8 cellular contexts compared by ENCODE assay signal in genomic region chr17:38893612-38894011, GRCh38. TPM values are rescaled to one million over a fixed set of nuclear protein-coding genes. Genes with fewer than 3 reads are reported as not detected.
DNase-seq lines count a peak whose midpoint lies in the region; ATAC-seq and TF ChIP-seq lines count a peak whose summit lies in the region.

No MANE protein-coding gene starts in this region.

- CTCF ChIA-PET in WTC11 (lab: Charles Lee) = interaction anchor here (0.7 to 1.8 kb wide), 6 partner anchors 9 to 271 kb away, joined by 3 to 7 read pairs (median 4); no protein-coding TSS in a partner anchor

- H3K4me1 Mint-ChIP-seq in H9 (peaks cover 18 to 19% of the 10 kb centered on the region in 2 experiments), WTC11 (peaks cover 33% of the 10 kb centered on the region)

- H2BK20ac ChIP-seq in H9 (ENCODE audit: low read depth, low read length, poor library complexity, severe bottlenecking) = no peak overlapping the region

- no peaks in the 10 kb centered on the region for H3K9me3 Mint-ChIP-seq in H9
- no peaks in the 10 kb centered on the region for H3K9me3 Mint-ChIP-seq in WTC11

- H3K27me3 Mint-ChIP-seq in H9 (ENCODE audit: low read depth) (no peaks in the 10 kb centered on the region), WTC11 (ENCODE audit: low read depth) (no peaks in the 10 kb centered on the region)

- peaks cover 2% of the 10 kb centered on the region for H4K20me1 ChIP-seq in H9 (ENCODE audit: control insufficient read depth, insufficient read depth, insufficient read length)

- no peak overlapping the region for H3T11ph ChIP-seq in H9 (ENCODE audit: low read length)

- TF ChIP-seq CTCF in H9 (conservative IDR thresholded peaks at IDR 0.05) (no peak), WTC11 (IDR thresholded peaks at IDR 0.05) (no peak), fibroblast of villous mesenchyme (IDR thresholded peaks at IDR 0.05; ENCODE audit: insufficient read depth, low read depth, low read length) (no peak)

- H3K27ac Mint-ChIP-seq in H9 (no peak overlapping the region), WTC11 (peak overlapping the region; percentile 86)

- H2BK12ac ChIP-seq in H9 (ENCODE audit: insufficient read length, low read depth, low read length) = no peak overlapping the region

- H3K79me2 ChIP-seq in H9 (ENCODE audit: insufficient read depth, low read length) = 0 out of 2 replicates have a peak, but pooled peaks cover 2% of the 10 kb centered on the region

- H3K23me2 ChIP-seq in H9 (ENCODE audit: insufficient read length, low read depth, low read length, poor library complexity, severe bottlenecking) = no peaks in the 10 kb centered on the region

- no peaks in the 10 kb centered on the region for H3K9me3 ChIP-seq in H9 (ENCODE audit: control insufficient read depth, low read depth, low read length)

- H3K23ac ChIP-seq in H9 (ENCODE audit: insufficient read length, low read depth, low read length) = no peak overlapping the region

- no peak overlapping the region for H3K27ac ChIP-seq in H9 (ENCODE audit: insufficient read length, low read depth, low read length)

- no peak overlapping the region for H3K4me2 ChIP-seq in H9 (ENCODE audit: insufficient read depth, insufficient read length, low read length)

- H4K8ac ChIP-seq in H9 (replicated peaks; ENCODE audit: insufficient read length, low read depth, low read length) = no peak overlapping the region

- ATAC-seq in WTC11 (peak; percentile 63), sciatic nerve (peak; percentile 41), HG03378 (IDR thresholded peaks at IDR 0.05; ENCODE audit: unreplicated experiment) (no peak), HG02610 (IDR thresholded peaks at IDR 0.05; ENCODE audit: unreplicated experiment) (no peak), HG03354 (IDR thresholded peaks at IDR 0.05; ENCODE audit: poor library complexity, severe bottlenecking, unreplicated experiment) (no peak), HG02870 (IDR thresholded peaks at IDR 0.05; ENCODE audit: unreplicated experiment) (no peak)

- H3K4ac ChIP-seq in H9 (ENCODE audit: low read depth, low read length) = no peak overlapping the region

- H3K79me1 ChIP-seq in H9 (ENCODE audit: insufficient read depth, low read depth, low read length, poor library complexity, severe bottlenecking) = no peaks in the 10 kb centered on the region

- H2AFZ ChIP-seq in H9 (ENCODE audit: low read length) = no peak overlapping the region

- intact Hi-C loops in sciatic nerve (cut with DNase I) = no loop called here

- no CpG with 5 or more reads among the region's 6 CpGs for WGBS in H9 (ENCODE audit: extremely low coverage, insufficient read length, low lambda C conversion rate)

- no peak overlapping the region for H2BK15ac ChIP-seq in H9 (ENCODE audit: low read depth, low read length)

- no peaks in the 10 kb centered on the region for H3K4me1 ChIP-seq in H9 (ENCODE audit: insufficient read depth, low read length)

- no peak overlapping the region for H2BK120ac ChIP-seq in H9 (ENCODE audit: low read depth, low read length, poor library complexity, severe bottlenecking)

- H3K56ac ChIP-seq in H9 (ENCODE audit: insufficient read length, low read depth, low read length) = no peak overlapping the region

- H4K91ac ChIP-seq in H9 (ENCODE audit: insufficient read length, low read depth, low read length) = no peak overlapping the region

- no peak overlapping the region for H4K5ac ChIP-seq in H9 (ENCODE audit: insufficient read length, low read depth, low read length)

- no peaks in the 10 kb centered on the region for H3K27me3 ChIP-seq in H9 (ENCODE audit: insufficient read depth, low read length)

- no peak overlapping the region; the same call in 1 of the 2 replicates for H3K14ac ChIP-seq in H9 (ENCODE audit: insufficient read depth, low read length)

- H2AK5ac ChIP-seq in H9 (ENCODE audit: insufficient read length, low read length) = no peak overlapping the region

- H3K36me3 Mint-ChIP-seq in H9 (ENCODE audit: insufficient read depth in 1 of 3, low read depth in 3 of 3) (peaks cover 4 to 52% (median 43%) of the 10 kb centered on the region in 3 experiments; a peak in 5 of 7 replicates), WTC11 (peaks cover 20% of the 10 kb centered on the region)

- H3K4me3 ChIP-seq in fibroblast of villous mesenchyme (ENCODE audit: low read depth, low read length) = no peak overlapping the region

- H3K9ac ChIP-seq in H9 (ENCODE audit: extremely low read depth, insufficient read length, low read length) = no peak overlapping the region

- H3K18ac ChIP-seq in H9 (ENCODE audit: insufficient read length, low read depth, low read length) = no peak overlapping the region

- no peak overlapping the region for H2BK5ac ChIP-seq in H9 (ENCODE audit: insufficient read length, low read length)

- POLR2A ChIA-PET in WTC11 (lab: Charles Lee) = no interaction called here

- DNase-seq in H9 (peak; percentile 47), WTC11 (ENCODE audit: low spot score) (no peak), fibroblast of villous mesenchyme (ENCODE audit: low read depth) (peak; percentile 74), sciatic nerve (ENCODE audit: low spot score) (no peak)

- H3K4me3 Mint-ChIP-seq in H9 (no peak overlapping the region), WTC11 (no peak overlapping the region)

TF ChIP-seq in WTC11, 78 proteins besides CTCF, POLR2A, EP300 and RAD21:
- TF ChIP-seq GTF2I (CRISPR knock-in tag; conservative IDR thresholded peaks at IDR 0.05) (no peak), USF2 (CRISPR knock-in tag; IDR thresholded peaks at IDR 0.05) (no peak)

RNA-seq across cellular contexts. Expression of gene LASP1, which starts 23.8 kb away (rescaled TPM):
- total RNA-seq in H9 (2021) (121 and 122 TPM in 2 replicates), WTC11 (2021) (126 to 139 TPM (median 128 TPM) in 3 replicates), fibroblast of villous mesenchyme (355 and 475 TPM in 2 replicates), sciatic nerve (127 TPM)

RNA-seq across cellular contexts. Expression of gene RPL23, which starts 40.1 kb away (rescaled TPM):
- 2,040 and 2,084 TPM in 2 replicates for total RNA-seq in H9 (2021)
- total RNA-seq in WTC11 (2021) = 1,832 to 2,028 TPM (median 1,945 TPM) in 3 replicates
- total RNA-seq in fibroblast of villous mesenchyme = 1,013 and 1,112 TPM in 2 replicates
- total RNA-seq in sciatic nerve = 1,106 TPM

Comparison
In these comparisons a context has a peak if more than half of its experiments do, and no peak if none do; other contexts are left out.
1. DNase-seq: peak in H9 (single experiment) and fibroblast of villous mesenchyme (single experiment); none in WTC11 (single experiment) and sciatic nerve (single experiment).
2. ATAC-seq: peak in WTC11 (single experiment) and sciatic nerve (single experiment); none in HG03378 (single experiment), HG02610 (single experiment), HG03354 (single experiment) and HG02870 (single experiment).